1 cellular context compared by ENCODE assay signal in genomic region chr2:147595200-147595599, GRCh38.
TF ChIP-seq lines count a peak whose summit lies in the region.

No MANE protein-coding gene starts in this region.

TF ChIP-seq in HepG2, 621 proteins besides CTCF, POLR2A, EP300 and RAD21 (continued from another document):
- TF ChIP-seq ZNF597 (CRISPR knock-in tag; IDR thresholded peaks at IDR 0.05) (no peak), ZNF549 (CRISPR knock-in tag; IDR thresholded peaks at IDR 0.05) (no peak), HMG20A (CRISPR knock-in tag; IDR thresholded peaks at IDR 0.05; ENCODE audit: borderline replicate concordance) (no peak), ETV5 (CRISPR knock-in tag; IDR thresholded peaks at IDR 0.05; ENCODE audit: borderline replicate concordance) (no peak)
